ENCODE assay signal across 18 cellular contexts in genomic region chr16:14652726-14653125, GRCh38. TPM values are rescaled to one million over a fixed set of nuclear protein-coding genes. Genes with fewer than 3 reads are reported as not detected.
DNase-seq lines count a peak whose midpoint lies in the region; ATAC-seq and TF ChIP-seq lines count a peak whose summit lies in the region.
"Had no signal": no experiment of that assay in that cellular context is flagged by ENCODE, and none has a peak within 500 bp of the region (broad histone marks: within the 10 kb centered on the region; RNA-seq: fewer than 3 reads in every experiment).

No MANE protein-coding gene starts in this region.

- no peak overlapping the region for H3K4me3 Mint-ChIP-seq in activated CD8-positive, alpha-beta T cell treated with anti-CD3 and anti-CD28 coated beads for 36 hours
- no peak overlapping the region for H3K4me3 Mint-ChIP-seq in activated CD8-positive, alpha-beta T cell treated with anti-CD3 and anti-CD28 coated beads, Interleukin-2, amount 10 ng/mL, durations not matched to agents 7 days and 5 days
- H3K4me3 Mint-ChIP-seq in stimulated activated naive CD8-positive, alpha-beta T cell treated with anti-CD3 and anti-CD28 coated beads, Interleukin-15, Interleukin-2, amounts not matched to agents 100 ng/mL and 50 ng/mL, for 24 hours: no peak overlapping the region
- H3K4me3 Mint-ChIP-seq in stimulated activated naive CD8-positive, alpha-beta T cell treated with anti-CD3 and anti-CD28 coated beads, Interleukin-15, amount 100 ng/mL, for 72 hours: no peak overlapping the region
- H3K4me3 Mint-ChIP-seq in naive thymus-derived CD8-positive, alpha-beta T cell: no peak overlapping the region

- no peaks in the 10 kb centered on the region for H3K9me3 Mint-ChIP-seq in activated CD8-positive, alpha-beta T cell treated with anti-CD3 and anti-CD28 coated beads for 36 hours
- no peaks in the 10 kb centered on the region for H3K9me3 Mint-ChIP-seq in activated CD8-positive, alpha-beta T cell treated with anti-CD3 and anti-CD28 coated beads, Interleukin-2, amount 10 ng/mL, durations not matched to agents 7 days and 5 days (ENCODE audit: insufficient read depth)
- no peaks in the 10 kb centered on the region for H3K9me3 Mint-ChIP-seq in stimulated activated naive CD8-positive, alpha-beta T cell treated with anti-CD3 and anti-CD28 coated beads, Interleukin-15, Interleukin-2, amounts not matched to agents 100 ng/mL and 50 ng/mL, for 24 hours
- H3K9me3 Mint-ChIP-seq in stimulated activated naive CD8-positive, alpha-beta T cell treated with anti-CD3 and anti-CD28 coated beads, Interleukin-15, amount 100 ng/mL, for 72 hours: no peaks in the 10 kb centered on the region
- H3K9me3 Mint-ChIP-seq in naive thymus-derived CD8-positive, alpha-beta T cell: no peaks in the 10 kb centered on the region

- peaks cover 11% of the 10 kb centered on the region for H3K4me1 Mint-ChIP-seq in activated CD8-positive, alpha-beta T cell treated with anti-CD3 and anti-CD28 coated beads for 36 hours (ENCODE audit: low read depth)
- no peaks in the 10 kb centered on the region for H3K4me1 Mint-ChIP-seq in activated CD8-positive, alpha-beta T cell treated with anti-CD3 and anti-CD28 coated beads, Interleukin-2, amount 10 ng/mL, durations not matched to agents 7 days and 5 days (ENCODE audit: low read depth)
- H3K4me1 Mint-ChIP-seq in stimulated activated naive CD8-positive, alpha-beta T cell treated with anti-CD3 and anti-CD28 coated beads, Interleukin-15, Interleukin-2, amounts not matched to agents 100 ng/mL and 50 ng/mL, for 24 hours (ENCODE audit: low read depth): peaks cover 10% of the 10 kb centered on the region
- H3K4me1 Mint-ChIP-seq in stimulated activated naive CD8-positive, alpha-beta T cell treated with anti-CD3 and anti-CD28 coated beads, Interleukin-15, amount 100 ng/mL, for 72 hours: peaks cover 12% of the 10 kb centered on the region
- peaks cover 0 to 2% (median under 1%) of the 10 kb centered on the region in 4 donors for H3K4me1 Mint-ChIP-seq in naive thymus-derived CD8-positive, alpha-beta T cell

- peak overlapping the region; percentile 77 for H3K27ac Mint-ChIP-seq in activated CD8-positive, alpha-beta T cell treated with anti-CD3 and anti-CD28 coated beads for 36 hours
- H3K27ac Mint-ChIP-seq in activated CD8-positive, alpha-beta T cell treated with anti-CD3 and anti-CD28 coated beads, Interleukin-2, amount 10 ng/mL, durations not matched to agents 7 days and 5 days: no peak overlapping the region
- H3K27ac Mint-ChIP-seq in stimulated activated naive CD8-positive, alpha-beta T cell treated with anti-CD3 and anti-CD28 coated beads, Interleukin-15, Interleukin-2, amounts not matched to agents 100 ng/mL and 50 ng/mL, for 24 hours: peak overlapping the region; percentile 13
- H3K27ac Mint-ChIP-seq in stimulated activated naive CD8-positive, alpha-beta T cell treated with anti-CD3 and anti-CD28 coated beads, Interleukin-15, amount 100 ng/mL, for 72 hours: no peak overlapping the region
- H3K27ac Mint-ChIP-seq in naive thymus-derived CD8-positive, alpha-beta T cell: peak overlapping the region in 3 of 10 donors; percentile 7 to 81 (median 12)

- H3K36me3 Mint-ChIP-seq in activated CD8-positive, alpha-beta T cell treated with anti-CD3 and anti-CD28 coated beads for 36 hours (ENCODE audit: low read depth): peaks cover 47% of the 10 kb centered on the region
- peaks cover 65% of the 10 kb centered on the region for H3K36me3 Mint-ChIP-seq in activated CD8-positive, alpha-beta T cell treated with anti-CD3 and anti-CD28 coated beads, Interleukin-2, amount 10 ng/mL, durations not matched to agents 7 days and 5 days (ENCODE audit: low read depth)
- H3K36me3 Mint-ChIP-seq in stimulated activated naive CD8-positive, alpha-beta T cell treated with anti-CD3 and anti-CD28 coated beads, Interleukin-15, Interleukin-2, amounts not matched to agents 100 ng/mL and 50 ng/mL, for 24 hours (ENCODE audit: low read depth): peaks cover 68% of the 10 kb centered on the region
- peaks cover 0 to 91% (median 13%) of the 10 kb centered on the region in 3 donors for H3K36me3 Mint-ChIP-seq in naive thymus-derived CD8-positive, alpha-beta T cell

- in situ Hi-C loops in ACHN (cut with HindIII; ENCODE audit: low pct_ligation_motif_present, low pct_unique_long_range_greater_than_20kb, low sequenced_read_pairs): no loop called here

- TF ChIP-seq CTCF in activated CD8-positive, alpha-beta T cell treated with anti-CD3 and anti-CD28 coated beads for 36 hours (IDR thresholded peaks at IDR 0.05): no peak

- no peak for DNase-seq in activated CD8-positive, alpha-beta T cell treated with anti-CD3 and anti-CD28 coated beads for 36 hours
- no peak for DNase-seq in activated CD8-positive, alpha-beta T cell treated with anti-CD3 and anti-CD28 coated beads, Interleukin-2, amount 10 ng/mL, durations not matched to agents 7 days and 5 days
- DNase-seq in stimulated activated naive CD8-positive, alpha-beta T cell treated with anti-CD3 and anti-CD28 coated beads, Interleukin-15, amount 100 ng/mL, for 72 hours: no peak
- DNase-seq in head of caudate nucleus: peak in 32 of 42 donors; percentile 20 to 83 (median 48)
- DNase-seq in ACHN: no peak
- DNase-seq in naive thymus-derived CD8-positive, alpha-beta T cell: no peak
- DNase-seq: 8988T, DMS53, GDM1, IMR-90, MV-4-11, NCI-H1105 treated with DMSO at 0.1 percent for 48 hours, NCI-H2029 treated with DMSO at 0.1 percent for 48 hours, NCI-H226, NCI-H510A treated with DMSO at 0.1 percent for 48 hours, NCI-H748 treated with DMSO at 0.1 percent for 48 hours had no signal

- ATAC-seq in activated CD8-positive, alpha-beta T cell treated with anti-CD3 and anti-CD28 coated beads for 36 hours: no peak
- ATAC-seq in activated CD8-positive, alpha-beta T cell treated with anti-CD3 and anti-CD28 coated beads, Interleukin-2, amount 10 ng/mL, durations not matched to agents 7 days and 5 days: no peak
- no peak for ATAC-seq in stimulated activated naive CD8-positive, alpha-beta T cell treated with anti-CD3 and anti-CD28 coated beads, Interleukin-15, amount 100 ng/mL, for 72 hours
- no peak for ATAC-seq in naive thymus-derived CD8-positive, alpha-beta T cell
- ATAC-seq: Panc1 had no signal

- CTCF ChIA-PET in activated CD8-positive, alpha-beta T cell treated with anti-CD3 and anti-CD28 coated beads for 36 hours (lab: Charles Lee): no interaction called here
- CTCF ChIA-PET in activated CD8-positive, alpha-beta T cell treated with anti-CD3 and anti-CD28 coated beads, Interleukin-2, amount 10 ng/mL, durations not matched to agents 7 days and 5 days (lab: Charles Lee): interaction anchor here (1.2 kb wide), 1 partner anchor 17 kb away, joined by 4 read pairs; no protein-coding TSS in a partner anchor

- intact Hi-C loops in activated CD8-positive, alpha-beta T cell treated with anti-CD3 and anti-CD28 coated beads for 36 hours (cut with micrococcal nuclease): no loop called here
- intact Hi-C loops in head of caudate nucleus (cut with DNase I): no loop called here

- H3K27me3 Mint-ChIP-seq in activated CD8-positive, alpha-beta T cell treated with anti-CD3 and anti-CD28 coated beads for 36 hours: no peaks in the 10 kb centered on the region
- no peaks in the 10 kb centered on the region for H3K27me3 Mint-ChIP-seq in activated CD8-positive, alpha-beta T cell treated with anti-CD3 and anti-CD28 coated beads, Interleukin-2, amount 10 ng/mL, durations not matched to agents 7 days and 5 days (ENCODE audit: low read depth)
- no peaks in the 10 kb centered on the region for H3K27me3 Mint-ChIP-seq in stimulated activated naive CD8-positive, alpha-beta T cell treated with anti-CD3 and anti-CD28 coated beads, Interleukin-15, Interleukin-2, amounts not matched to agents 100 ng/mL and 50 ng/mL, for 24 hours
- no peaks in the 10 kb centered on the region for H3K27me3 Mint-ChIP-seq in stimulated activated naive CD8-positive, alpha-beta T cell treated with anti-CD3 and anti-CD28 coated beads, Interleukin-15, amount 100 ng/mL, for 72 hours
- H3K27me3 Mint-ChIP-seq in naive thymus-derived CD8-positive, alpha-beta T cell: no peaks in the 10 kb centered on the region

- POLR2A ChIA-PET in activated CD8-positive, alpha-beta T cell treated with anti-CD3 and anti-CD28 coated beads for 36 hours (lab: Charles Lee): no interaction called here
- POLR2A ChIA-PET in activated CD8-positive, alpha-beta T cell treated with anti-CD3 and anti-CD28 coated beads, Interleukin-2, amount 10 ng/mL, durations not matched to agents 7 days and 5 days (lab: Charles Lee): interaction anchor here (1.3 kb wide), 1 partner anchor 22 kb away, joined by 4 read pairs; the partner anchor contains the start of gene PARN
- POLR2A ChIA-PET in naive thymus-derived CD8-positive, alpha-beta T cell (lab: Charles Lee): interaction anchor here (1.1 kb wide), 1 partner anchor 20 kb away, joined by 4 read pairs; the partner anchor contains the start of gene BFAR

RNA-seq across cellular contexts. Expression of gene BFAR, which starts 20.0 kb away (rescaled TPM):
- total RNA-seq in activated CD8-positive, alpha-beta T cell treated with anti-CD3 and anti-CD28 coated beads for 36 hours: 10 to 100 TPM; 53.4 to 58.4 TPM
- total RNA-seq in activated CD8-positive, alpha-beta T cell treated with anti-CD3 and anti-CD28 coated beads, Interleukin-2, amount 10 ng/mL, durations not matched to agents 7 days and 5 days: 10 to 100 TPM; 65.1 to 65.7 TPM
- 10 to 100 TPM; 76.1 to 82.5 TPM for total RNA-seq in naive thymus-derived CD8-positive, alpha-beta T cell
- 10 to 100 TPM; 43.2 to 48.6 (median 46.5) TPM for polyA plus RNA-seq in naive thymus-derived CD8-positive, alpha-beta T cell

RNA-seq across cellular contexts. Expression of gene PARN, which starts 22.7 kb away (rescaled TPM):
- total RNA-seq in activated CD8-positive, alpha-beta T cell treated with anti-CD3 and anti-CD28 coated beads for 36 hours: 10 to 100 TPM; 43.0 to 45.6 TPM
- total RNA-seq in activated CD8-positive, alpha-beta T cell treated with anti-CD3 and anti-CD28 coated beads, Interleukin-2, amount 10 ng/mL, durations not matched to agents 7 days and 5 days: 10 to 100 TPM; 36.4 to 40.0 TPM
- total RNA-seq in naive thymus-derived CD8-positive, alpha-beta T cell: 10 to 100 TPM; 47.9 to 49.7 TPM
- 10 to 100 TPM; 40.8 to 50.8 (median 44.0) TPM for polyA plus RNA-seq in naive thymus-derived CD8-positive, alpha-beta T cell

RNA-seq across cellular contexts. Expression of gene PLA2G10, which starts 41.4 kb away (rescaled TPM):
- not detected for total RNA-seq in activated CD8-positive, alpha-beta T cell treated with anti-CD3 and anti-CD28 coated beads for 36 hours
- not detected for total RNA-seq in activated CD8-positive, alpha-beta T cell treated with anti-CD3 and anti-CD28 coated beads, Interleukin-2, amount 10 ng/mL, durations not matched to agents 7 days and 5 days
- not detected for total RNA-seq in naive thymus-derived CD8-positive, alpha-beta T cell
- polyA plus RNA-seq in naive thymus-derived CD8-positive, alpha-beta T cell: not detected
- total RNA-seq: IMR-90 had no signal
- polyA plus RNA-seq: IMR-90 had no signal

RNA-seq across cellular contexts. Expression of gene NPIPA3, which starts 50.5 kb away (rescaled TPM):
- total RNA-seq in activated CD8-positive, alpha-beta T cell treated with anti-CD3 and anti-CD28 coated beads for 36 hours: 1 to 10 TPM; 3.0 to 3.5 TPM
- 1 to 10 TPM; 2.6 to 3.7 TPM for total RNA-seq in activated CD8-positive, alpha-beta T cell treated with anti-CD3 and anti-CD28 coated beads, Interleukin-2, amount 10 ng/mL, durations not matched to agents 7 days and 5 days
- total RNA-seq in naive thymus-derived CD8-positive, alpha-beta T cell: 1 to 10 TPM in 1 of 2 experiments, not detected in 1; 2.0 TPM
- polyA plus RNA-seq in naive thymus-derived CD8-positive, alpha-beta T cell: under 1 TPM in 1 of 3 donors, not detected in 2; 0.35 TPM
- total RNA-seq: IMR-90 had no signal
- polyA plus RNA-seq: IMR-90 had no signal

Comparison
In these comparisons a context has a peak if more than half of its experiments do, and no peak if none do; other contexts are left out.
1. H3K27ac Mint-ChIP-seq: peak in activated CD8-positive, alpha-beta T cell treated with anti-CD3 and anti-CD28 coated beads for 36 hours (single experiment) and stimulated activated naive CD8-positive, alpha-beta T cell treated with anti-CD3 and anti-CD28 coated beads, Interleukin-15, Interleukin-2, amounts not matched to agents 100 ng/mL and 50 ng/mL, for 24 hours (single experiment); none in activated CD8-positive, alpha-beta T cell treated with anti-CD3 and anti-CD28 coated beads, Interleukin-2, amount 10 ng/mL, durations not matched to agents 7 days and 5 days (single experiment) and stimulated activated naive CD8-positive, alpha-beta T cell treated with anti-CD3 and anti-CD28 coated beads, Interleukin-15, amount 100 ng/mL, for 72 hours (0 of 2).
2. DNase-seq: peak in head of caudate nucleus (32 of 42); none in activated CD8-positive, alpha-beta T cell treated with anti-CD3 and anti-CD28 coated beads for 36 hours (single experiment), activated CD8-positive, alpha-beta T cell treated with anti-CD3 and anti-CD28 coated beads, Interleukin-2, amount 10 ng/mL, durations not matched to agents 7 days and 5 days (single experiment), stimulated activated naive CD8-positive, alpha-beta T cell treated with anti-CD3 and anti-CD28 coated beads, Interleukin-15, amount 100 ng/mL, for 72 hours (0 of 2), ACHN (single experiment) and naive thymus-derived CD8-positive, alpha-beta T cell (0 of 10).